8 cellular contexts compared by ENCODE assay signal in genomic region chr9:23492126-23493002, GRCh38.
DNase-seq lines count a peak whose midpoint lies in the region; ATAC-seq, FAIRE-seq and TF ChIP-seq lines count a peak whose summit lies in the region.

No MANE protein-coding gene starts in this region.

- H3K4me1 ChIP-seq in Caco-2: no peaks in the 10 kb centered on the region
- no peaks in the 10 kb centered on the region for H3K4me1 ChIP-seq in pancreas

- H3K36me3 Mint-ChIP-seq in Caco-2 (ENCODE audit: insufficient read depth, unreplicated experiment) (no peaks in the 10 kb centered on the region), endothelial cell (ENCODE audit: low read depth, unreplicated experiment) (no peaks in the 10 kb centered on the region)
- H3K36me3 Mint-ChIP-seq in activated naive CD8-positive, alpha-beta T cell treated with anti-CD3 and anti-CD28 coated beads for 36 hours: no peaks in the 10 kb centered on the region

- H3K36me3 ChIP-seq in Caco-2 (ENCODE audit: control insufficient read depth, insufficient read depth, low read length): no peaks in the 10 kb centered on the region
- H3K36me3 ChIP-seq in pancreas: no peaks in the 10 kb centered on the region

- H3K9me3 Mint-ChIP-seq in Caco-2 (ENCODE audit: unreplicated experiment) (no peaks in the 10 kb centered on the region), endothelial cell (ENCODE audit: unreplicated experiment) (no peaks in the 10 kb centered on the region)
- H3K9me3 Mint-ChIP-seq in activated naive CD8-positive, alpha-beta T cell treated with anti-CD3 and anti-CD28 coated beads for 36 hours: no peaks in the 10 kb centered on the region

- no peaks in the 10 kb centered on the region for H3K27me3 ChIP-seq in Caco-2 (replicated peaks; ENCODE audit: control insufficient read depth, insufficient read depth, low read length)
- no peaks in the 10 kb centered on the region for H3K27me3 ChIP-seq in pancreas

- ATAC-seq in HG02642 (IDR thresholded peaks at IDR 0.05; ENCODE audit: poor library complexity, unreplicated experiment): peak; percentile 58
- peak in 3 of 4 donors; percentile 71 to 78 (median 73) for ATAC-seq in pancreas
- no peak for ATAC-seq in HG03457 (IDR thresholded peaks at IDR 0.05; ENCODE audit: unreplicated experiment)

- no peak for FAIRE-seq in pancreas (lab: Jason Lieb, UNC)

- H3K4me1 Mint-ChIP-seq in Caco-2 (ENCODE audit: low read depth, unreplicated experiment) (no peaks in the 10 kb centered on the region), endothelial cell (ENCODE audit: unreplicated experiment) (peaks cover 2% of the 10 kb centered on the region)
- H3K4me1 Mint-ChIP-seq in activated naive CD8-positive, alpha-beta T cell treated with anti-CD3 and anti-CD28 coated beads for 36 hours: no peaks in the 10 kb centered on the region

- no peaks in the 10 kb centered on the region for H3K9me3 ChIP-seq in Caco-2
- no peaks in the 10 kb centered on the region for H3K9me3 ChIP-seq in pancreas

- intact Hi-C loops in Caco-2 (cut with micrococcal nuclease; ENCODE audit: unreplicated experiment): no loop called here
- intact Hi-C loops in pancreas (cut with DNase I): loop anchor here in 1 of 3 donors (10.0 kb wide), 1 partner anchor 368 kb away; no protein-coding TSS in a partner anchor

- H3K4me3 ChIP-seq in Caco-2 (ENCODE audit: low read depth, low read length) (no peak overlapping the region), pancreas (no peak overlapping the region)

- H3K27ac ChIP-seq in pancreas: no peak overlapping the region

- POLR2A ChIA-PET in Caco-2 (lab: Charles Lee): no interaction called here

- no peak overlapping the region for H3K27ac Mint-ChIP-seq in Caco-2 (ENCODE audit: unreplicated experiment)
- H3K27ac Mint-ChIP-seq in endothelial cell (ENCODE audit: unreplicated experiment): no peak overlapping the region
- no peak overlapping the region for H3K27ac Mint-ChIP-seq in activated naive CD8-positive, alpha-beta T cell treated with anti-CD3 and anti-CD28 coated beads for 36 hours

- H3K4me3 Mint-ChIP-seq in Caco-2 (ENCODE audit: unreplicated experiment): no peak overlapping the region
- H3K4me3 Mint-ChIP-seq in endothelial cell (ENCODE audit: unreplicated experiment): no peak overlapping the region
- no peak overlapping the region for H3K4me3 Mint-ChIP-seq in activated naive CD8-positive, alpha-beta T cell treated with anti-CD3 and anti-CD28 coated beads for 36 hours

- TF ChIP-seq CTCF in Caco-2 (IDR thresholded peaks at IDR 0.05; ENCODE audit: insufficient read depth in 1 of 2, low read depth in 1 of 2, low read length in 1 of 2, severe bottlenecking in 1 of 2, unreplicated experiment in 1 of 2) (peak; percentile 21 to 26), endothelial cell (IDR thresholded peaks at IDR 0.05; ENCODE audit: unreplicated experiment) (peak; percentile 26), pancreas (IDR thresholded peaks at IDR 0.05) (peak in 3 of 4 donors; percentile 17 to 21 (median 17))

- DNase-seq in Caco-2 (peak in 1 of 2 experiments; percentile 32), NCI-H748 treated with DMSO at 0.1 percent for 48 hours (lab: John Stamatoyannopoulos, UW) (peak; percentile 35), endothelial cell (ENCODE audit: low spot score) (peak; percentile 47), pancreas (no peak), NCI-H510A (lab: John Stamatoyannopoulos, UW) (no peak)
- DNase-seq in activated naive CD8-positive, alpha-beta T cell treated with anti-CD3 and anti-CD28 coated beads for 36 hours: no peak

- H3K27me3 Mint-ChIP-seq in Caco-2 (ENCODE audit: insufficient read depth, unreplicated experiment) (no peaks in the 10 kb centered on the region), endothelial cell (ENCODE audit: unreplicated experiment) (no peaks in the 10 kb centered on the region)
- H3K27me3 Mint-ChIP-seq in activated naive CD8-positive, alpha-beta T cell treated with anti-CD3 and anti-CD28 coated beads for 36 hours: no peaks in the 10 kb centered on the region

- no TSS peak for BruUV-seq in Caco-2 (replicated peaks; lab: Mats Ljungman, UMichigan)

- CTCF ChIA-PET in Caco-2 (lab: Charles Lee): no interaction called here

- 18 to 25% methylated on average over 5 of the region's 5 CpGs for WGBS in pancreas, 2 donors

Comparison
In these comparisons a context has a peak if more than half of its experiments do, and no peak if none do; other contexts are left out.
1. DNase-seq: peak in NCI-H748 treated with DMSO at 0.1 percent for 48 hours (single experiment) and endothelial cell (single experiment); none in pancreas (0 of 6), activated naive CD8-positive, alpha-beta T cell treated with anti-CD3 and anti-CD28 coated beads for 36 hours (single experiment) and NCI-H510A (single experiment).
2. Peak in every context shown above with its lines, with median percentiles within 50 percentile points of each other: CTCF ChIP-seq.